Comparison of ENCODE assay signal across 1 cellular context in genomic region chr10:123392182-123392930, GRCh38.
A peak's percentile ranks its signal among the peaks of the same experiment; 100 is the strongest.
TF ChIP-seq lines count a peak whose summit lies in the region.

No MANE protein-coding gene starts in this region.

TF ChIP-seq in GM12878, 131 proteins besides CTCF, POLR2A, EP300 and RAD21 (continued from another document and continues in another):
- TF ChIP-seq ATF2 (IDR thresholded peaks at IDR 0.05; ENCODE audit: low read length) (no peak), CUX1 (IDR thresholded peaks at IDR 0.05; ENCODE audit: insufficient replicate concordance, low read depth, low read length) (peak; percentile 98), RELB (IDR thresholded peaks at IDR 0.05; ENCODE audit: low read depth) (peak; percentile 95), NFXL1 (IDR thresholded peaks at IDR 0.05; ENCODE audit: borderline replicate concordance) (no peak), PAX8 (IDR thresholded peaks at IDR 0.05) (no peak), BCL3 (IDR thresholded peaks at IDR 0.05; ENCODE audit: borderline replicate concordance, insufficient read depth, low read depth, low read length, poor library complexity, severe bottlenecking) (peak; percentile 100), ZNF274 (IDR thresholded peaks at IDR 0.05; ENCODE audit: insufficient read depth, insufficient read length) (no peak), ATF3 (IDR thresholded peaks at IDR 0.05; ENCODE audit: borderline replicate concordance, extremely low read depth, low read depth, low read length) (no peak), KLF5 (IDR thresholded peaks at IDR 0.05; ENCODE audit: partially characterized antibody) (peak; percentile 53), RFX5 (IDR thresholded peaks at IDR 0.05; ENCODE audit: low read depth, low read length) (no peak), SPI1 (IDR thresholded peaks at IDR 0.05; ENCODE audit: borderline replicate concordance, insufficient read depth, low read depth, low read length) (peak; percentile 90), MEF2A (IDR thresholded peaks at IDR 0.05; ENCODE audit: insufficient read depth, low read depth, low read length) (peak; percentile 84), NKRF (conservative IDR thresholded peaks at IDR 0.05) (no peak), JUND (IDR thresholded peaks at IDR 0.05; ENCODE audit: low read depth, low read length) (peak; percentile 79; the same call in 1 of the 2 replicates), JUNB (IDR thresholded peaks at IDR 0.05) (peak; percentile 74), NR2F1 (conservative IDR thresholded peaks at IDR 0.05) (peak; percentile 66), BMI1 (IDR thresholded peaks at IDR 0.05; ENCODE audit: borderline replicate concordance) (0 out of 2 replicates have a peak, but pooled peaks have one; percentile 63), CEBPZ (IDR thresholded peaks at IDR 0.05; ENCODE audit: low read depth, low read length) (no peak), ZNF24 (IDR thresholded peaks at IDR 0.05) (peak; percentile 47; the same call in 1 of the 2 replicates), RAD51 (IDR thresholded peaks at IDR 0.05) (no peak), HDAC6 (IDR thresholded peaks at IDR 0.05; ENCODE audit: unreplicated experiment) (no peak), ETV6 (conservative IDR thresholded peaks at IDR 0.05 in 1 of 2, IDR thresholded peaks at IDR 0.05 in 1 of 2; ENCODE audit: borderline replicate concordance in 1 of 2, low read depth in 1 of 2) (peak in 1 of 2 experiments; percentile 77; a peak in 2 of 4 replicates), SUPT20H (IDR thresholded peaks at IDR 0.05; ENCODE audit: borderline replicate concordance, control insufficient read depth, low read depth, low read length) (no peak), HSF1 (IDR thresholded peaks at IDR 0.05; ENCODE audit: low read depth, low read length) (no peak), REST (IDR thresholded peaks at IDR 0.05; ENCODE audit: low read depth, low read length) (peak; percentile 30; the same call in 1 of the 2 replicates), MAX (IDR thresholded peaks at IDR 0.05; ENCODE audit: low read depth, low read length) (no peak), KDM1A (IDR thresholded peaks at IDR 0.05; ENCODE audit: borderline replicate concordance) (no peak), POU2F2 (IDR thresholded peaks at IDR 0.05; ENCODE audit: borderline replicate concordance, low read depth, low read length) (peak; percentile 91), RB1 (IDR thresholded peaks at IDR 0.05; ENCODE audit: borderline replicate concordance) (peak; percentile 92; the same call in 1 of the 2 replicates), PML (IDR thresholded peaks at IDR 0.05; ENCODE audit: low read length) (no peak)
